ENCODE assay signal across 8 cellular contexts in the genomic region with DNA sequence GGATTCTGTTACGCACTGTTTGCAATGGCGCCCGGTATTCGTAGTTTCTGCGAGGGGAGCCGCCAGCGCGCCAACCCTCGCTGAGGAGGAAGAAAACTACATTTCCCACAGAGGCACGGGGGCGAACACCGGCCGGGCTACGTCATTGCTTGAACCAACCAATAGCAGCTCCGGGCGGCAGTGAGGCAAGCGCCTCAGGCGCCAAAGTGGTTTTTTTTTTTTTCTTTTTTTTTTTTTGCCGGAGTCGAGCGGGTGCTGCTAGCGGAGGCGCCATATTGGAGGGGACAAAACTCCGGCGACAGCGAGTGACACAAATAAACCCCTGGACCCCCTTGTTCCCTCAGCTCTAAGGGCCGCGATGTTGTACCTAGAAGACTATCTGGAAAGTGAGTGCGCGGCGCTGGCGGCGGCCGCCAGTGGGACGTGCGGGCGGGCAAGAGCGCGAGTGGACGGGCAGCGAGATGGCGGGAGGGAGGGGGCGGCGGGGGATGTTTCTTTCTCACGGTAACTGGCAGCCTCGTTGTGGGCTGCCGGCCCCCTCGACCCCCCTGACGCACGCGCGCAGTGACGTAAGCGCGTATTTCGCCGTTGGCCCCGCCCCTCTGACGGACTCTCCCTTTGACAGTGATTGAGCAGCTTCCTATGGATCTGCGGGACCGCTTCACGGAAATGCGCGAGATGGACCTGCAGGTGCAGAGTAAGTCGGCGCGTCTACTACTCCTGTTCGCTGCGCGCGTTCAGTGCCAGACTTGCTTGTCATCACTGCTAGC. TPM values are rescaled to one million over a fixed set of nuclear protein-coding genes. Genes with fewer than 3 reads are reported as not detected.
DNase-seq lines count a peak whose midpoint lies in the region; FAIRE-seq and TF ChIP-seq lines count a peak whose summit lies in the region.

A gene with protein sequence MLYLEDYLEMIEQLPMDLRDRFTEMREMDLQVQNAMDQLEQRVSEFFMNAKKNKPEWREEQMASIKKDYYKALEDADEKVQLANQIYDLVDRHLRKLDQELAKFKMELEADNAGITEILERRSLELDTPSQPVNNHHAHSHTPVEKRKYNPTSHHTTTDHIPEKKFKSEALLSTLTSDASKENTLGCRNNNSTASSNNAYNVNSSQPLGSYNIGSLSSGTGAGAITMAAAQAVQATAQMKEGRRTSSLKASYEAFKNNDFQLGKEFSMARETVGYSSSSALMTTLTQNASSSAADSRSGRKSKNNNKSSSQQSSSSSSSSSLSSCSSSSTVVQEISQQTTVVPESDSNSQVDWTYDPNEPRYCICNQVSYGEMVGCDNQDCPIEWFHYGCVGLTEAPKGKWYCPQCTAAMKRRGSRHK (plus strand): TSS at position 239 of the 770 bp plus-strand sequence. CDS start 120 bp downstream, at position 359.

- no peaks in the 10 kb centered on the region for H3K9me3 Mint-ChIP-seq in HFFc6
- no peaks in the 10 kb centered on the region for H3K9me3 Mint-ChIP-seq in activated naive CD4-positive, alpha-beta T cell treated with anti-CD3 and anti-CD28 coated beads, Interleukin-2, amount 10 ng/mL, durations not matched to agents 7 days and 5 days

- H3K27ac Mint-ChIP-seq in HFFc6, result peak within 1 kb of the TSS; percentile 98
- peak within 1 kb of the TSS; percentile 96 for H3K27ac Mint-ChIP-seq in activated naive CD4-positive, alpha-beta T cell treated with anti-CD3 and anti-CD28 coated beads, Interleukin-2, amount 10 ng/mL, durations not matched to agents 7 days and 5 days

- H3K9ac ChIP-seq in SK-N-MC (ENCODE audit: insufficient read length), result peak within 1 kb of the TSS; percentile 100
- H3K9ac ChIP-seq in neuronal stem cell (ENCODE audit: low read depth, low read length, poor library complexity), result peak within 1 kb of the TSS; percentile 98

- no peak for TF ChIP-seq CTCF in HFFc6 (IDR thresholded peaks at IDR 0.05)
- TF ChIP-seq CTCF in NB4 (IDR thresholded peaks at IDR 0.05; ENCODE audit: low read depth, low read length), result no peak
- TF ChIP-seq CTCF in subcutaneous adipose tissue (IDR thresholded peaks at IDR 0.05; ENCODE audit: low read depth), result no peak

- no peak within 1 kb of the TSS for H2BK12ac ChIP-seq in neuronal stem cell (ENCODE audit: low read length)

- H2BK15ac ChIP-seq in neuronal stem cell (ENCODE audit: low read length), result no peak within 1 kb of the TSS

- H3K4me1 ChIP-seq in neuronal stem cell (ENCODE audit: control insufficient read depth in 2 of 2, insufficient read depth in 1 of 2, low read depth in 1 of 2, low read length in 2 of 2), result peaks cover 3 to 6% of the 10 kb centered on the region in 2 donors

- no peak within 1 kb of the TSS for H2BK120ac ChIP-seq in neuronal stem cell (ENCODE audit: low read depth, low read length)

- H3K4me1 Mint-ChIP-seq in HFFc6 (ENCODE audit: low read depth), result peaks cover 24% of the 10 kb centered on the region
- H3K4me1 Mint-ChIP-seq in activated naive CD4-positive, alpha-beta T cell treated with anti-CD3 and anti-CD28 coated beads, Interleukin-2, amount 10 ng/mL, durations not matched to agents 7 days and 5 days, result peaks cover 32% of the 10 kb centered on the region

- peak within 1 kb of the TSS; percentile 94 for H3K23ac ChIP-seq in neuronal stem cell (ENCODE audit: low read depth, low read length, poor library complexity)

- H3K4me3 Mint-ChIP-seq in HFFc6, result peak within 1 kb of the TSS; percentile 95
- peak within 1 kb of the TSS; percentile 89 for H3K4me3 Mint-ChIP-seq in activated naive CD4-positive, alpha-beta T cell treated with anti-CD3 and anti-CD28 coated beads, Interleukin-2, amount 10 ng/mL, durations not matched to agents 7 days and 5 days

- H3K4me3 ChIP-seq in NB4 (ENCODE audit: low read depth, low read length), result peak within 1 kb of the TSS; percentile 70
- peak within 1 kb of the TSS; percentile 98 for H3K4me3 ChIP-seq in SK-N-MC
- H3K4me3 ChIP-seq in neuronal stem cell (ENCODE audit: low read length in 2 of 2), result peak within 1 kb of the TSS; percentile 69 to 89

- peak within 1 kb of the TSS; percentile 91 for H3K4me2 ChIP-seq in neuronal stem cell (ENCODE audit: insufficient read depth, low read length, poor library complexity, severe bottlenecking)

- no peaks in the 10 kb centered on the region for H3K27me3 ChIP-seq in neuronal stem cell (ENCODE audit: control insufficient read depth in 3 of 3, insufficient read depth in 3 of 3, low read depth in 1 of 3, low read length in 3 of 3)

- peak within 1 kb of the TSS; percentile 97 for H2AFZ ChIP-seq in neuronal stem cell (ENCODE audit: low read length)

- peaks cover 3% of the 10 kb centered on the region for H3K79me1 ChIP-seq in neuronal stem cell (ENCODE audit: low read depth, low read length)

- H3K27me3 Mint-ChIP-seq in HFFc6 (ENCODE audit: insufficient read depth), result no peaks in the 10 kb centered on the region; the same call in 1 of the 2 replicates
- peaks cover 20% of the 10 kb centered on the region for H3K27me3 Mint-ChIP-seq in activated naive CD4-positive, alpha-beta T cell treated with anti-CD3 and anti-CD28 coated beads, Interleukin-2, amount 10 ng/mL, durations not matched to agents 7 days and 5 days

- H3K36me3 Mint-ChIP-seq in HFFc6 (ENCODE audit: low read depth), result peaks cover 4% of the 10 kb centered on the region
- peaks cover 23% of the 10 kb centered on the region for H3K36me3 Mint-ChIP-seq in activated naive CD4-positive, alpha-beta T cell treated with anti-CD3 and anti-CD28 coated beads, Interleukin-2, amount 10 ng/mL, durations not matched to agents 7 days and 5 days

- H4K8ac ChIP-seq in neuronal stem cell (ENCODE audit: low read depth, low read length), result peak within 1 kb of the TSS; percentile 76

- H2AK5ac ChIP-seq in neuronal stem cell (ENCODE audit: low read depth, low read length), result no peak within 1 kb of the TSS

- peak within 1 kb of the TSS; percentile 98 for H3K27ac ChIP-seq in SK-N-MC
- H3K27ac ChIP-seq in neuronal stem cell (replicated peaks; ENCODE audit: low read length), result peak within 1 kb of the TSS; percentile 96

- peak within 1 kb of the TSS; percentile 99 for H3K14ac ChIP-seq in neuronal stem cell (ENCODE audit: low read length)

- no peaks in the 10 kb centered on the region for H3K9me3 ChIP-seq in SK-N-MC (ENCODE audit: low read depth, low read length)
- H3K9me3 ChIP-seq in neuronal stem cell (replicated peaks in 1 of 2; ENCODE audit: control insufficient read depth in 2 of 2, insufficient read depth in 1 of 2, low read depth in 1 of 2, low read length in 2 of 2), result no peaks in the 10 kb centered on the region

- WGBS in neuronal stem cell (ENCODE audit: extremely low coverage in 2 of 2, insufficient read length in 2 of 2, insufficient replicate concordance in 1 of 2), 2 donors, result no CpG with 5 or more reads among the region's 71 CpGs

- H3K4ac ChIP-seq in neuronal stem cell (ENCODE audit: low read length), result no peak within 1 kb of the TSS

- CTCF ChIA-PET in activated naive CD4-positive, alpha-beta T cell treated with anti-CD3 and anti-CD28 coated beads, Interleukin-2, amount 10 ng/mL, durations not matched to agents 7 days and 5 days (lab: Charles Lee), result no interaction called here

- FAIRE-seq in frontal cortex (lab: Jason Lieb, UNC), result peak; percentile 88

- TF ChIP-seq POLR2A in NB4 (IDR thresholded peaks at IDR 0.05; ENCODE audit: extremely low read depth, insufficient read length), result peak; percentile 21

- H4K91ac ChIP-seq in neuronal stem cell (ENCODE audit: low read depth, low read length, poor library complexity), result no peak within 1 kb of the TSS

- peak within 1 kb of the TSS; percentile 91 for H2BK5ac ChIP-seq in neuronal stem cell (ENCODE audit: low read length)

- H3K18ac ChIP-seq in neuronal stem cell (ENCODE audit: low read length), result peak within 1 kb of the TSS; percentile 100

- H3K36me3 ChIP-seq in SK-N-MC (ENCODE audit: insufficient read depth, low read length), result peaks cover 34% of the 10 kb centered on the region
- peaks cover 3 to 41% of the 10 kb centered on the region in 2 donors for H3K36me3 ChIP-seq in neuronal stem cell (replicated peaks in 1 of 2; ENCODE audit: control insufficient read depth in 2 of 2, insufficient read depth in 2 of 2, low read length in 2 of 2)

- peak; percentile 80 for DNase-seq in GM04503 (ENCODE audit: low read depth)
- peak; percentile 97 for DNase-seq in HFFc6
- DNase-seq in NB4 (ENCODE audit: low read depth), result peak; percentile 99
- DNase-seq in SK-N-MC (ENCODE audit: low read depth, low spot score), result peak; percentile 86
- peak; percentile 98 for DNase-seq in activated naive CD4-positive, alpha-beta T cell treated with anti-CD3 and anti-CD28 coated beads, Interleukin-2, amount 10 ng/mL, durations not matched to agents 7 days and 5 days
- DNase-seq in frontal cortex (ENCODE audit: low spot score in 2 of 2), result peak; percentile 73 to 74
- DNase-seq in neuronal stem cell (ENCODE audit: low spot score), result peak; percentile 95

RNA-seq across cellular contexts. Expression of the gene that starts here (rescaled TPM):
- 10 to 100 TPM in 5 of 6 experiments, 1 to 10 TPM in 1; 9.8 to 15.0 (median 12.7) TPM for total RNA-seq in HFFc6 (2021; fragmentation: NEBNext Ultra II Directional; extraction: Animal tissue kit (Norgen Biotek cat#: 25700))
- total RNA-seq in frontal cortex (33.8 TPM), subcutaneous adipose tissue (10 to 100 TPM; 17.8 to 24.8 (median 18.2) TPM)
- 20.1 TPM for polyA plus RNA-seq in neuronal stem cell (2013, experiment 1 of 2)
- polyA plus RNA-seq in neuronal stem cell (2013, experiment 2 of 2), result 21.1 TPM

Comparison
In these comparisons a context has a peak if more than half of its experiments do, and no peak if none do; other contexts are left out.
1. Peak in every context shown above with its lines: DNase-seq, H3K4me3 ChIP-seq and H3K27ac ChIP-seq.